Comparison of ENCODE assay signal across 31 cellular contexts in genomic region chr16:802914-803750, GRCh38. TPM values are rescaled to one million over a fixed set of nuclear protein-coding genes. Genes with fewer than 3 reads are reported as not detected.
"Had no signal": no experiment of that assay in that cellular context is flagged by ENCODE, and none has a peak within 500 bp of the region (broad histone marks: within the 10 kb centered on the region; RNA-seq: fewer than 3 reads in every experiment).

No MANE protein-coding gene starts in this region.

- DNase-seq: effector CD4-positive, alpha-beta T cell; foreskin melanocyte; heart left ventricle; hippocampal formation; kidney glomerular epithelial cell; mammary epithelial cell; natural killer cell; sigmoid colon; stimulated activated CD4-positive, alpha-beta T cell treated with anti-CD3 and anti-CD28 coated beads, Interleukin-2, amount 100 ng/mL, for 24 hours; stimulated activated CD4-positive, alpha-beta T cell treated with anti-CD3 and anti-CD28 coated beads, Interleukin-4, amount 100 ng/mL, for 4 hours; stimulated activated naive CD4-positive, alpha-beta T cell; stomach; substantia nigra; trophoblast cell; uterus had no signal

- H3K27ac ChIP-seq: coronary artery, heart left ventricle, right atrium auricular region, sigmoid colon, skin epidermis, stomach, thoracic aorta, uterus had no signal

- FAIRE-seq: islet of Langerhans had no signal

- H3K36me3 ChIP-seq: heart left ventricle, right atrium auricular region, sigmoid colon, stomach, thoracic aorta, uterus had no signal

- H3K9me3 ChIP-seq: heart left ventricle, right atrium auricular region, thoracic aorta, uterus had no signal

- H3K4me3 ChIP-seq: coronary artery, heart left ventricle, right atrium auricular region, sigmoid colon, skin epidermis, stomach, thoracic aorta, uterus had no signal

- H3K27ac Mint-ChIP-seq: mesothelial cell of epicardium, natural killer cell had no signal

- ATAC-seq: heart left ventricle, left lobe of liver, natural killer cell had no signal

- H3K4me3 Mint-ChIP-seq: mesothelial cell of epicardium had no signal

- H3K9me3 Mint-ChIP-seq: mesothelial cell of epicardium, natural killer cell had no signal

- H3K36me3 Mint-ChIP-seq: natural killer cell had no signal

- H3K4me1 ChIP-seq: uterus had no signal

RNA-seq across cellular contexts. Expression of gene GNG13, which starts 2.6 kb away (rescaled TPM):
- total RNA-seq: chondrocyte, dermis microvascular lymphatic vessel endothelial cell, glomerular endothelial cell, heart left ventricle, left lobe of liver, lower leg skin, mammary epithelial cell, mesothelial cell of epicardium, mucosa of gallbladder, myocyte, natural killer cell, omental fat pad, pulmonary artery endothelial cell, right atrium auricular region, sigmoid colon, stomach, thoracic aorta, uterus had no signal
- polyA plus RNA-seq: esophagus, heart left ventricle, mammary epithelial cell, stomach had no signal

RNA-seq across cellular contexts. Expression of gene MSLN, which starts 42.6 kb away (rescaled TPM):
- total RNA-seq: chondrocyte, myocyte, natural killer cell, pulmonary artery endothelial cell had no signal
- polyA plus RNA-seq: heart left ventricle had no signal
